In genomic region chr3:161409069-161409468, GRCh38 we compare ENCODE assay signal across 8 cellular contexts. TPM values are rescaled to one million over a fixed set of nuclear protein-coding genes. Genes with fewer than 3 reads are reported as not detected.
DNase-seq lines count a peak whose midpoint lies in the region; ATAC-seq, FAIRE-seq and TF ChIP-seq lines count a peak whose summit lies in the region.

No MANE protein-coding gene starts in this region.

- H3K36me3 Mint-ChIP-seq in activated T-cell treated with anti-CD3 and anti-CD28 coated beads, Interleukin-2, amount 50 U/mL, for 4 hours (ENCODE audit: insufficient read depth): no peaks in the 10 kb centered on the region
- H3K36me3 Mint-ChIP-seq in activated T-cell treated with anti-CD3 and anti-CD28 coated beads, Interleukin-2, amount 50 U/mL, for 24 hours (ENCODE audit: low read depth): no peaks in the 10 kb centered on the region

- dilution Hi-C loops in keratinocyte (cut with MboI; ENCODE audit: extremely low pct_ligation_motif_present, low sequenced_read_pairs): no loop called here

- peaks cover 25% of the 10 kb centered on the region for H3K4me1 Mint-ChIP-seq in activated T-cell treated with anti-CD3 and anti-CD28 coated beads, Interleukin-2, amount 50 U/mL, for 4 hours (ENCODE audit: low read depth)
- H3K4me1 Mint-ChIP-seq in activated T-cell treated with anti-CD3 and anti-CD28 coated beads, Interleukin-2, amount 50 U/mL, for 24 hours (ENCODE audit: low read depth): peaks cover 22% of the 10 kb centered on the region

- TF ChIP-seq POLR2A in upper lobe of left lung (IDR thresholded peaks at IDR 0.05): no peak

- TF ChIP-seq EP300 in upper lobe of left lung (IDR thresholded peaks at IDR 0.05): no peak

- TF ChIP-seq CTCF in ascending aorta (IDR thresholded peaks at IDR 0.05) (peak; percentile 14 to 50 (median 34)), keratinocyte (optimal IDR thresholded peaks at IDR 0.05 in 1 of 3, IDR thresholded peaks at IDR 0.05 in 1 of 3, conservative IDR thresholded peaks at IDR 0.05 in 1 of 3; ENCODE audit: extremely low read depth in 1 of 3, insufficient read depth in 2 of 3, low read length in 3 of 3) (peak in 2 of 3 experiments; percentile 30 to 58), upper lobe of left lung (IDR thresholded peaks at IDR 0.05) (peak in 5 of 6 experiments; percentile 15 to 54 (median 38))

- no peak overlapping the region for H2AFZ ChIP-seq in keratinocyte (ENCODE audit: control insufficient read depth, low read length)

- no peak overlapping the region for H3K4me2 ChIP-seq in keratinocyte (ENCODE audit: control insufficient read depth, extremely low read depth, insufficient read depth, low read depth, low read length)

- no peak overlapping the region for H3K4me3 ChIP-seq in ascending aorta
- no peak overlapping the region for H3K4me3 ChIP-seq in keratinocyte (ENCODE audit: control insufficient read depth in 2 of 3, extremely low read depth in 1 of 3, insufficient read depth in 2 of 3, low read depth in 1 of 3, low read length in 3 of 3)
- H3K4me3 ChIP-seq in upper lobe of left lung: no peak overlapping the region

- H3K4me1 ChIP-seq in ascending aorta: peaks cover 0 to 8% of the 10 kb centered on the region in 2 donors
- no peaks in the 10 kb centered on the region for H3K4me1 ChIP-seq in keratinocyte (ENCODE audit: control insufficient read depth, extremely low read depth, insufficient read depth, low read length)
- H3K4me1 ChIP-seq in upper lobe of left lung: peaks cover 0 to 2% (median 0%) of the 10 kb centered on the region in 4 donors

- H3K36me3 ChIP-seq in ascending aorta (no peaks in the 10 kb centered on the region), keratinocyte (ENCODE audit: control insufficient read depth in 2 of 2, extremely low read depth in 1 of 2, insufficient read depth in 2 of 2, low read length in 2 of 2) (no peaks in the 10 kb centered on the region), upper lobe of left lung (no peaks in the 10 kb centered on the region)

- no peak overlapping the region for H3K27ac Mint-ChIP-seq in activated T-cell treated with anti-CD3 and anti-CD28 coated beads, Interleukin-2, amount 50 U/mL, for 24 hours

- H3K27me3 Mint-ChIP-seq in activated T-cell treated with anti-CD3 and anti-CD28 coated beads, Interleukin-2, amount 50 U/mL, for 4 hours (ENCODE audit: low read depth): no peaks in the 10 kb centered on the region
- H3K27me3 Mint-ChIP-seq in activated T-cell treated with anti-CD3 and anti-CD28 coated beads, Interleukin-2, amount 50 U/mL, for 24 hours: no peaks in the 10 kb centered on the region

- peak; percentile 43 for FAIRE-seq in keratinocyte (lab: Jason Lieb, UNC)

- no peaks in the 10 kb centered on the region for H3K27me3 ChIP-seq in ascending aorta
- no peaks in the 10 kb centered on the region for H3K27me3 ChIP-seq in keratinocyte (ENCODE audit: control insufficient read depth, extremely low read depth, insufficient read depth, low read length)
- H3K27me3 ChIP-seq in upper lobe of left lung: no peaks in the 10 kb centered on the region

- H3K9me1 ChIP-seq in keratinocyte (ENCODE audit: control insufficient read depth, extremely low read depth, insufficient read depth, low read length): no peaks in the 10 kb centered on the region

- H3K9me3 ChIP-seq in ascending aorta (no peaks in the 10 kb centered on the region), keratinocyte (ENCODE audit: control insufficient read depth, low read depth, low read length) (no peaks in the 10 kb centered on the region), upper lobe of left lung (no peaks in the 10 kb centered on the region)

- no peaks in the 10 kb centered on the region for H3K79me2 ChIP-seq in keratinocyte (ENCODE audit: control insufficient read depth, insufficient read depth, low read length)

- no peaks in the 10 kb centered on the region for H3K9me3 Mint-ChIP-seq in activated T-cell treated with anti-CD3 and anti-CD28 coated beads, Interleukin-2, amount 50 U/mL, for 4 hours
- no peaks in the 10 kb centered on the region for H3K9me3 Mint-ChIP-seq in activated T-cell treated with anti-CD3 and anti-CD28 coated beads, Interleukin-2, amount 50 U/mL, for 24 hours

- intact Hi-C loops in ascending aorta (cut with DNase I): loop anchor here (5.0 kb wide), 1 partner anchor 137 kb away; no protein-coding TSS in a partner anchor

- H3K9ac ChIP-seq in keratinocyte (ENCODE audit: control insufficient read depth, extremely low read depth, insufficient read depth, low read length): no peak overlapping the region

- 25 to 27% methylated on average over 3 of the region's 3 CpGs for WGBS in upper lobe of left lung, 2 donors

- H4K20me1 ChIP-seq in keratinocyte (ENCODE audit: control insufficient read depth, extremely low read depth, insufficient read depth, low read length): no peaks in the 10 kb centered on the region

- no peak overlapping the region for H3K4me3 Mint-ChIP-seq in activated T-cell treated with anti-CD3 and anti-CD28 coated beads, Interleukin-2, amount 50 U/mL, for 4 hours
- no peak overlapping the region for H3K4me3 Mint-ChIP-seq in activated T-cell treated with anti-CD3 and anti-CD28 coated beads, Interleukin-2, amount 50 U/mL, for 24 hours

- H3K27ac ChIP-seq in ascending aorta (no peak overlapping the region), keratinocyte (ENCODE audit: control insufficient read depth, insufficient read depth, low read length) (no peak overlapping the region), upper lobe of left lung (no peak overlapping the region)

- no peak for ATAC-seq in activated T-cell treated with anti-CD3 and anti-CD28 coated beads, Interleukin-2, amount 50 U/mL, for 4 hours
- ATAC-seq in HG03175 (IDR thresholded peaks at IDR 0.05; ENCODE audit: unreplicated experiment): peak; percentile 60
- ATAC-seq in upper lobe of left lung (ENCODE audit: low FRiP score in 2 of 2): peak in 1 of 2 donors; percentile 70
- no peak for ATAC-seq in GM18520 (IDR thresholded peaks at IDR 0.05; ENCODE audit: unreplicated experiment)

- DNase-seq in activated T-cell treated with anti-CD3 and anti-CD28 coated beads, Interleukin-2, amount 50 U/mL, for 4 hours: peak; percentile 24
- DNase-seq in activated T-cell treated with anti-CD3 and anti-CD28 coated beads, Interleukin-2, amount 50 U/mL, for 24 hours: no peak
- peak; percentile 70 for DNase-seq in NCI-H69 (lab: John Stamatoyannopoulos, UW)
- no peak for DNase-seq in ascending aorta (ENCODE audit: low spot score in 2 of 2)
- DNase-seq in keratinocyte (ENCODE audit: low read depth, low spot score): no peak
- no peak for DNase-seq in upper lobe of left lung

RNA-seq across cellular contexts. Expression of gene SPTSSB, which starts 37.8 kb away (rescaled TPM):
- total RNA-seq in activated T-cell treated with anti-CD3 and anti-CD28 coated beads, Interleukin-2, amount 50 U/mL, for 4 hours: under 1 TPM in 1 of 3 donors, not detected in 2; 0.05 TPM
- not detected for total RNA-seq in ascending aorta
- polyA plus RNA-seq in keratinocyte: 0.25 to 2.6 TPM (median 2.3 TPM) in 3 replicates
- polyA plus RNA-seq in keratinocyte (2011; ENCODE audit: low read depth): 3.5 TPM
- polyA plus RNA-seq in keratinocyte (2011; cell fraction: cytosol; rRNA removed): 0.38 and 0.67 TPM in 2 replicates
- polyA plus RNA-seq in keratinocyte (2011; cell fraction: nucleus; rRNA removed): 0.39 and 14.0 TPM in 2 replicates
- polyA plus RNA-seq in keratinocyte (2012; ENCODE audit: low replicate concordance): 0.58 and 16.0 TPM in 2 replicates
- 0.36 to 1.3 TPM in 2 of 3 replicates, not detected in the other for polyA minus RNA-seq in keratinocyte
- not detected for polyA minus RNA-seq in keratinocyte (2011; cell fraction: cytosol; rRNA and poly(A)+ RNA removed)
- polyA minus RNA-seq in keratinocyte (2011; cell fraction: nucleus; rRNA and poly(A)+ RNA removed): 0.78 and 0.84 TPM in 2 replicates
- 1 to 10 TPM in 1 of 6 donors, under 1 TPM in 2, not detected in 3; 0.46 to 1.1 (median 0.98) TPM for total RNA-seq in upper lobe of left lung

Comparison
In these comparisons a context has a peak if more than half of its experiments do, and no peak if none do; other contexts are left out.
1. DNase-seq: peak in activated T-cell treated with anti-CD3 and anti-CD28 coated beads, Interleukin-2, amount 50 U/mL, for 4 hours (single experiment) and NCI-H69 (single experiment); none in activated T-cell treated with anti-CD3 and anti-CD28 coated beads, Interleukin-2, amount 50 U/mL, for 24 hours (single experiment), ascending aorta (0 of 2), keratinocyte (single experiment) and upper lobe of left lung (0 of 2).
2. Peak in every context shown above with its lines, with median percentiles within 50 percentile points of each other: CTCF ChIP-seq.